8 cellular contexts compared by ENCODE assay signal in genomic region chr11:58579192-58580129, GRCh38. TPM values are rescaled to one million over a fixed set of nuclear protein-coding genes. Genes with fewer than 3 reads are reported as not detected.
DNase-seq lines count a peak whose midpoint lies in the region; ATAC-seq and TF ChIP-seq lines count a peak whose summit lies in the region.

No MANE protein-coding gene starts in this region.

- DNase-seq in NCI-H1417 treated with DMSO at 0.1 percent for 48 hours (lab: John Stamatoyannopoulos, UW) (peak; percentile 56), SW 1271 (lab: John Stamatoyannopoulos, UW) (peak; percentile 70 to 86), heart right ventricle (peak; percentile 92 to 95), posterior cingulate gyrus (peak; percentile 88 to 98 (median 93)), upper lobe of left lung (peak; percentile 91 to 95)

- H3K4me1 ChIP-seq in heart right ventricle (peaks cover 12 to 76% (median 59%) of the 10 kb centered on the region in 9 donors), upper lobe of left lung (peaks cover 44 to 61% (median 53%) of the 10 kb centered on the region in 4 donors)

- H3K9me3 ChIP-seq in heart right ventricle (no peaks in the 10 kb centered on the region), upper lobe of left lung (no peaks in the 10 kb centered on the region)

- TF ChIP-seq POLR2A in upper lobe of left lung (IDR thresholded peaks at IDR 0.05) = peak in 3 of 4 donors; percentile 58 to 74 (median 67)

- intact Hi-C loops in heart right ventricle (cut with DNase I) (loop anchor here in 9 of 10 donors (2.0 to 10.0 kb wide), 9 partner anchors 38 to 975 kb away; partner anchors contain the start of genes CNTF (in 2 of the 9) and FAM111A (in 1 of the 9)), posterior cingulate gyrus (cut with DNase I) (loop anchor here (5.0 kb wide), 1 partner anchor 38 kb away; no protein-coding TSS in a partner anchor)

- TF ChIP-seq CTCF in GM12874 (IDR thresholded peaks at IDR 0.05; ENCODE audit: insufficient read depth, low read depth, low read length) (peak; percentile 83), heart right ventricle (IDR thresholded peaks at IDR 0.05) (peak; percentile 66 to 94 (median 84)), upper lobe of left lung (IDR thresholded peaks at IDR 0.05) (peak; percentile 75 to 96 (median 94))

- H3K27ac ChIP-seq in adipose tissue (ENCODE audit: low read depth, low read length) = peak overlapping the region; percentile 96
- H3K27ac ChIP-seq in heart right ventricle = peak overlapping the region; percentile 95 to 100 (median 99)
- peak overlapping the region; percentile 95 to 100 (median 99) for H3K27ac ChIP-seq in upper lobe of left lung

- peak overlapping the region; percentile 69 to 99 (median 90) for H3K4me3 ChIP-seq in heart right ventricle
- peak overlapping the region; percentile 61 to 98 (median 90) for H3K4me3 ChIP-seq in upper lobe of left lung

- no peaks in the 10 kb centered on the region for H3K27me3 ChIP-seq in heart right ventricle
- no peaks in the 10 kb centered on the region for H3K27me3 ChIP-seq in upper lobe of left lung

- 1% methylated on average over 46 to 78 of the region's 78 CpGs for WGBS in adipose tissue, 3 donors
- 0 to 1% methylated on average over 72 to 78 of the region's 78 CpGs for WGBS in heart right ventricle, 2 donors
- 0% methylated on average over 24 to 73 of the region's 78 CpGs for WGBS in upper lobe of left lung, 2 donors

- peak in 1 of 4 donors; percentile 76 for TF ChIP-seq EP300 in upper lobe of left lung (IDR thresholded peaks at IDR 0.05)

- ATAC-seq in HG02798 (IDR thresholded peaks at IDR 0.05; ENCODE audit: poor library complexity, unreplicated experiment) (peak; percentile 46), heart right ventricle (peak; percentile 60 to 85 (median 72)), upper lobe of left lung (ENCODE audit: low FRiP score in 2 of 2) (peak; percentile 84 to 85)

- H3K36me3 ChIP-seq in heart right ventricle (peaks cover 0 to 5% (median 0%) of the 10 kb centered on the region in 9 donors), upper lobe of left lung (no peaks in the 10 kb centered on the region)

RNA-seq across cellular contexts. Expression of gene ZFP91, which starts 0.6 kb away (rescaled TPM):
- polyA plus RNA-seq in adipose tissue (10 to 100 TPM; 10.8 to 31.7 (median 23.8) TPM), heart right ventricle (10 to 100 TPM; 11.4 to 15.9 TPM)
- total RNA-seq in heart right ventricle (10 to 100 TPM; 53.9 to 69.7 (median 61.5) TPM), upper lobe of left lung (10 to 100 TPM; 21.0 to 53.2 (median 40.9) TPM)

RNA-seq across cellular contexts. Expression of gene LPXN, which starts 3.8 kb away (rescaled TPM):
- polyA plus RNA-seq in adipose tissue = 1 to 10 TPM; 3.3 to 7.5 (median 5.6) TPM
- 10 to 100 TPM in 1 of 10 donors, 1 to 10 TPM in 9; 2.7 to 13.9 (median 4.7) TPM for total RNA-seq in heart right ventricle
- 1 to 10 TPM; 1.8 to 5.0 TPM for polyA plus RNA-seq in heart right ventricle
- total RNA-seq in upper lobe of left lung = 10 to 100 TPM; 17.2 to 52.8 (median 34.1) TPM

RNA-seq across cellular contexts. Expression of gene CNTF, which starts 43.0 kb away (rescaled TPM):
- under 1 TPM; 0.16 to 0.64 (median 0.56) TPM for polyA plus RNA-seq in adipose tissue
- total RNA-seq in heart right ventricle = 1 to 10 TPM in 8 of 10 donors, under 1 TPM in 2; 0.53 to 1.6 (median 1.2) TPM
- under 1 TPM; 0.15 to 0.23 TPM for polyA plus RNA-seq in heart right ventricle
- total RNA-seq in upper lobe of left lung = 1 to 10 TPM in 5 of 6 donors, under 1 TPM in 1; 0.33 to 5.4 (median 1.4) TPM

Comparison
In these comparisons a context has a peak if more than half of its experiments do, and no peak if none do; other contexts are left out.
1. Peak in every context shown above with its lines: DNase-seq, ATAC-seq, H3K4me3 ChIP-seq and H3K27ac ChIP-seq.